ENCODE assay signal across 8 cellular contexts in the genomic region with DNA sequence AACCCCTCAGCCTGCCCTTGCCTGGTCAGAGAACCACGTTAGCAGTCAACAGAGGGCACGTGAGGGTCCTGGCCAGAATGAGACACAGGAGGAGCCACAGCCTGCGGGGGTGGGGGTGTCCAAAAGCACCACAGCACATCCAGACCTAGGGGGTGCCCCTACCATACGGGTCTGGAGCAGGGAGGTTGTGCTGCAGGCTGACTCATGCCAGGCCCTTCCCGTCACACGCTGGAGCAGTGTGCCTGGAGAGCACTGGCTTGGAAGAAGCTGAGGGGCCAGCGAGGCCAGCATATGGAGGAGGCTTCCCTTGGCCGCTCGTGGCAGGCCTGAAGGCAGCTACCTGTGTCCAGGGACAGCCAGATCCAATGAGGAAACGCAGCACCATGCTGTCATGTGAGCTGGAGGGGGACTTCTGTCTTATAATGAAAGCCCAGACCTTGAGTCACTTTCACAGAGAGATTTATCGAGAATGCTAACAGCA. TPM values are rescaled to one million over a fixed set of nuclear protein-coding genes. Genes with fewer than 3 reads are reported as not detected.
A peak's percentile ranks its signal among the peaks of the same experiment; 100 is the strongest.
DNase-seq lines count a peak whose midpoint lies in the region; ATAC-seq and TF ChIP-seq lines count a peak whose summit lies in the region.

No MANE protein-coding gene starts in this region.

- no peak for ATAC-seq in CD4-positive, CD25-positive, alpha-beta regulatory T cell (ENCODE audit: low read depth in 2 of 2)
- ATAC-seq in GM18511 (IDR thresholded peaks at IDR 0.05; ENCODE audit: unreplicated experiment) = no peak

- CTCF ChIA-PET in HEK293T (lab: Yijun Ruan, JAX) = interaction anchor here (0.6 kb wide), 1 partner anchor 305 kb away, joined by 3 read pairs; no protein-coding TSS in a partner anchor

- peak overlapping the region in 1 of 4 donors; percentile 61 for H3K4me3 Mint-ChIP-seq in CD4-positive, CD25-positive, alpha-beta regulatory T cell

- no peaks in the 10 kb centered on the region for H3K9me3 ChIP-seq in CD4-positive, CD25-positive, alpha-beta regulatory T cell (ENCODE audit: control insufficient read depth in 2 of 2, low read length in 2 of 2)
- H3K9me3 ChIP-seq in KOPT-K1 (ENCODE audit: insufficient read depth, low read length, poor library complexity, severe bottlenecking) = peaks cover 4% of the 10 kb centered on the region
- no peaks in the 10 kb centered on the region for H3K9me3 ChIP-seq in ascending aorta

- H3K27me3 ChIP-seq in CD4-positive, CD25-positive, alpha-beta regulatory T cell (ENCODE audit: control insufficient read depth, insufficient read depth, low read length) = no peaks in the 10 kb centered on the region
- H3K27me3 ChIP-seq in ascending aorta = no peaks in the 10 kb centered on the region

- no peaks in the 10 kb centered on the region for H3K36me3 Mint-ChIP-seq in CD4-positive, CD25-positive, alpha-beta regulatory T cell

- DNase-seq in CD4-positive, CD25-positive, alpha-beta regulatory T cell = no peak
- DNase-seq in ascending aorta (ENCODE audit: low spot score in 2 of 2) = no peak
- DNase-seq in myocyte (ENCODE audit: low read depth) = peak; percentile 50
- DNase-seq in HEK293T (ENCODE audit: extremely low spot score) = no peak
- no peak for DNase-seq in KBM-7
- DNase-seq in NCI-H187 treated with DMSO at 0.1 percent for 48 hours (lab: John Stamatoyannopoulos, UW) = no peak

- no peak overlapping the region for H3K4me3 ChIP-seq in CD4-positive, CD25-positive, alpha-beta regulatory T cell (ENCODE audit: low read depth, low read length)
- H3K4me3 ChIP-seq in ascending aorta = no peak overlapping the region

- H3K9me3 Mint-ChIP-seq in CD4-positive, CD25-positive, alpha-beta regulatory T cell = no peaks in the 10 kb centered on the region

- H3K36me3 ChIP-seq in CD4-positive, CD25-positive, alpha-beta regulatory T cell (ENCODE audit: control insufficient read depth, insufficient read depth, low read length) = peaks cover 2% of the 10 kb centered on the region
- H3K36me3 ChIP-seq in KOPT-K1 (ENCODE audit: insufficient read depth, low read length) (peaks cover 27% of the 10 kb centered on the region), ascending aorta (peaks cover 8 to 17% of the 10 kb centered on the region in 2 donors)

- H3K27me3 Mint-ChIP-seq in CD4-positive, CD25-positive, alpha-beta regulatory T cell = no peaks in the 10 kb centered on the region

- TF ChIP-seq CTCF in ascending aorta (IDR thresholded peaks at IDR 0.05) = no peak

- peak overlapping the region; percentile 78 for H3K27ac ChIP-seq in CD4-positive, CD25-positive, alpha-beta regulatory T cell (ENCODE audit: insufficient read depth, low read length, poor library complexity, severe bottlenecking)
- H3K27ac ChIP-seq in KOPT-K1 (ENCODE audit: low read depth, low read length, poor library complexity, severe bottlenecking) (peak overlapping the region; percentile 91), ascending aorta (peak overlapping the region; percentile 81 to 91)

- POLR2A ChIA-PET in HEK293T (lab: Yijun Ruan, JAX) = interaction anchor here (1.0 to 1.9 kb wide), 3 partner anchors 9 to 350 kb away, joined by 3 to 4 read pairs (median 3); no protein-coding TSS in a partner anchor

- intact Hi-C loops in ascending aorta (cut with DNase I) = no loop called here

- peaks cover 0 to 13% (median 4%) of the 10 kb centered on the region in 4 donors for H3K4me1 Mint-ChIP-seq in CD4-positive, CD25-positive, alpha-beta regulatory T cell

- peaks cover 21% of the 10 kb centered on the region for H3K4me1 ChIP-seq in CD4-positive, CD25-positive, alpha-beta regulatory T cell (ENCODE audit: control insufficient read depth, insufficient read depth, low read length, poor library complexity, severe bottlenecking)
- no peaks in the 10 kb centered on the region for H3K4me1 ChIP-seq in ascending aorta

- no peak overlapping the region for H3K27ac Mint-ChIP-seq in CD4-positive, CD25-positive, alpha-beta regulatory T cell

- in situ Hi-C loops in KBM-7 (cut with MboI; ENCODE audit: low pct_unique_long_range_greater_than_20kb, low sequenced_read_pairs) = no loop called here

TF ChIP-seq in HEK293T, 16 proteins besides CTCF, POLR2A, EP300 and RAD21:
- TF ChIP-seq SUZ12 (IDR thresholded peaks at IDR 0.05) (no peak), ZNF384 (IDR thresholded peaks at IDR 0.05) (no peak), L3MBTL2 (conservative IDR thresholded peaks at IDR 0.05) (no peak), BHLHE40 (IDR thresholded peaks at IDR 0.05; ENCODE audit: borderline replicate concordance) (no peak), TARDBP (IDR thresholded peaks at IDR 0.05) (no peak), HDGF (IDR thresholded peaks at IDR 0.05; ENCODE audit: borderline replicate concordance) (no peak), NFRKB (IDR thresholded peaks at IDR 0.05) (no peak), FOXA1 (IDR thresholded peaks at IDR 0.05) (no peak), CTBP1 (IDR thresholded peaks at IDR 0.05; ENCODE audit: borderline replicate concordance) (no peak), LEF1 (IDR thresholded peaks at IDR 0.05; ENCODE audit: borderline replicate concordance) (no peak), PKNOX1 (IDR thresholded peaks at IDR 0.05) (no peak)
TF ChIP-seq in HEK293T: peak in this region for 0.

RNA-seq across cellular contexts. Expression of gene IRAK1, which starts 1.5 kb away (rescaled TPM):
- total RNA-seq in CD4-positive, CD25-positive, alpha-beta regulatory T cell = 64.7 TPM
- polyA plus RNA-seq in CD4-positive, CD25-positive, alpha-beta regulatory T cell = 10 to 100 TPM; 23.7 to 29.5 (median 26.0) TPM
- 105 TPM for total RNA-seq in ascending aorta
- total RNA-seq in myocyte = 83.3 and 90.4 TPM in 2 replicates
- 120 TPM for polyA plus RNA-seq in myocyte (2012)

RNA-seq across cellular contexts. Expression of gene TMEM187, which starts 48.6 kb away (rescaled TPM):
- total RNA-seq in CD4-positive, CD25-positive, alpha-beta regulatory T cell = 6.0 TPM
- 10 to 100 TPM; 16.1 to 21.0 (median 17.7) TPM for polyA plus RNA-seq in CD4-positive, CD25-positive, alpha-beta regulatory T cell
- 4.4 TPM for total RNA-seq in ascending aorta
- 10.9 and 11.9 TPM in 2 replicates for total RNA-seq in myocyte
- polyA plus RNA-seq in myocyte (2012) = 10.4 TPM

RNA-seq across cellular contexts. Expression of gene HCFC1, which starts 49.6 kb away (rescaled TPM):
- total RNA-seq in CD4-positive, CD25-positive, alpha-beta regulatory T cell = 71.6 TPM
- polyA plus RNA-seq in CD4-positive, CD25-positive, alpha-beta regulatory T cell = 1 to 10 TPM; 3.0 to 4.3 (median 3.6) TPM
- total RNA-seq in ascending aorta = 91.4 TPM
- 27.1 and 33.8 TPM in 2 replicates for total RNA-seq in myocyte
- polyA plus RNA-seq in myocyte (2012) = 21.8 TPM
